8 cellular contexts compared by ENCODE assay signal in the genomic region with DNA sequence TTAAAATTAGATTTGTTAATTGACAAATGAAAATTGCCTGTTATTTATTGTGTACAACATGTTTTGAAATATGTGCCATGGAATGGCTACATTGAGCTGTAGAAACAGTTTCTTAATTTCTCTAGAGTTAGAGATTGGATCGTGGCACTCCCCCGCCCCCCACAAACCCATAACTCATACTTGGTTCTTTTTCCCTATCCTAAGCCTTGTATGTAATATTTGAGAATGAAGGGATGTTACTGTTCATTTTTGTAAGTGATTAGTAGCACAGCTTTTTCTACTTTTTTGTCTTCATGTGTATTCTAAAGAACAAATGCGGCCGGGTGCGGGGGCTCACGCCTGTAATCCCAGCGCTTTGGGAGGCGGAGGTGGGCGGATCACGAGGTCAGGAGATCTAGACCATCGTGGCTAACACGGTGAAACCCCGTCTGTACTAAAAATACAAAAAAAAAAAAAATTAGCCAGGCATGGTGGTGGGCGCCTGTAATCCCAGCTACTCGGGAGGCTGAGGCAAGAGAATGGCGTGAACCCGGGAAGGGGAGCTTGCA. TPM values are rescaled to one million over a fixed set of nuclear protein-coding genes. Genes with fewer than 3 reads are reported as not detected.
DNase-seq lines count a peak whose midpoint lies in the region; FAIRE-seq and TF ChIP-seq lines count a peak whose summit lies in the region.
"Not testable (repeated sequence)": the region's sequence is repeated elsewhere in the genome, so short reads cannot be mapped to it uniquely, and the experiment has no call there.

No MANE protein-coding gene starts in this region.

- H3K27me3 ChIP-seq in ACC112 (ENCODE audit: insufficient read depth, low read length); astrocyte (ENCODE audit: insufficient read depth, low read length); hepatocyte; neural progenitor cell; stomach: not testable (repeated sequence)

- intact Hi-C loops in stomach (cut with DNase I; ENCODE audit: low total_unique reads): not testable (repeated sequence)

- H3K9me3 ChIP-seq in SK-N-MC (ENCODE audit: low read depth, low read length); astrocyte (ENCODE audit: insufficient read depth, low read depth, low read length); hepatocyte (ENCODE audit: low read depth); neural progenitor cell (ENCODE audit: low read depth); stomach: not testable (repeated sequence)

- not testable (repeated sequence) for H2AFZ ChIP-seq in ACC112 (ENCODE audit: low read length, unreplicated experiment); astrocyte (ENCODE audit: low read depth, low read length); hepatocyte; neural progenitor cell (replicated peaks)

- H3K9ac ChIP-seq in SK-N-MC (ENCODE audit: insufficient read length): peak overlapping the region; percentile 83
- H3K9ac ChIP-seq in astrocyte (ENCODE audit: low read length); neural progenitor cell: not testable (repeated sequence)

- peaks cover 17% of the 10 kb centered on the region for H4K20me1 ChIP-seq in astrocyte (ENCODE audit: insufficient read depth, low read length)
- H4K20me1 ChIP-seq in hepatocyte (ENCODE audit: insufficient read depth, poor library complexity, severe bottlenecking): peaks cover 16% of the 10 kb centered on the region
- peaks cover 16% of the 10 kb centered on the region for H4K20me1 ChIP-seq in neural progenitor cell (ENCODE audit: low read depth)

- FAIRE-seq in astrocyte (lab: Jason Lieb, UNC): not testable (repeated sequence)

- WGBS in hepatocyte (ENCODE audit: low lambda C conversion rate, missing lambda C conversion rate): 93% methylated on average over 17 of the region's 17 CpGs
- 87 to 98% (median 95%) methylated on average over 17 of the region's 17 CpGs for WGBS in stomach, 5 donors

- peak overlapping the region; percentile 90 for H3K4me2 ChIP-seq in astrocyte (ENCODE audit: low read length)
- H3K4me2 ChIP-seq in hepatocyte: peak overlapping the region; percentile 88
- H3K4me2 ChIP-seq in neural progenitor cell: peak overlapping the region; percentile 98

- not testable (repeated sequence) for DNase-seq in HFFc6; SK-N-MC (ENCODE audit: low read depth, low spot score); astrocyte (ENCODE audit: low read depth); fibroblast of the aortic adventitia (ENCODE audit: low read depth); hepatocyte (ENCODE audit: low spot score); neural progenitor cell (ENCODE audit: low spot score); stomach

- H3K27ac Mint-ChIP-seq in HFFc6; astrocyte (ENCODE audit: unreplicated experiment); neural progenitor cell: not testable (repeated sequence)

- peaks cover 14% of the 10 kb centered on the region for H3K4me1 ChIP-seq in ACC112 (ENCODE audit: control insufficient read depth, insufficient read depth, low read length, unreplicated experiment)
- peaks cover 13% of the 10 kb centered on the region for H3K4me1 ChIP-seq in astrocyte (ENCODE audit: insufficient read depth, low read length)
- H3K4me1 ChIP-seq in hepatocyte (ENCODE audit: insufficient read depth): peaks cover 18% of the 10 kb centered on the region
- peaks cover 17% of the 10 kb centered on the region for H3K4me1 ChIP-seq in neural progenitor cell
- H3K4me1 ChIP-seq in stomach: peaks cover 31 to 44% (median 37%) of the 10 kb centered on the region in 4 donors

- H3K79me2 ChIP-seq in ACC112 (ENCODE audit: control insufficient read depth, insufficient read depth, low read length, unreplicated experiment) (peaks cover 52% of the 10 kb centered on the region), astrocyte (ENCODE audit: insufficient read depth, low read length) (peaks cover 47% of the 10 kb centered on the region), hepatocyte (peaks cover 54% of the 10 kb centered on the region), neural progenitor cell (ENCODE audit: low read depth) (peaks cover 47% of the 10 kb centered on the region)

- peak overlapping the region; percentile 96 for H3K4me3 Mint-ChIP-seq in HFFc6
- not testable (repeated sequence) for H3K4me3 Mint-ChIP-seq in astrocyte (ENCODE audit: unreplicated experiment)
- H3K4me3 Mint-ChIP-seq in neural progenitor cell: peak overlapping the region; percentile 63

- H3K4me3 ChIP-seq in ACC112 (ENCODE audit: low read depth, low read length) (peak overlapping the region; percentile 87), SK-N-MC (peak overlapping the region; percentile 92), fibroblast of the aortic adventitia (ENCODE audit: low read depth, low read length) (peak overlapping the region; percentile 15), hepatocyte (peak overlapping the region; percentile 69)
- H3K4me3 ChIP-seq in astrocyte (ENCODE audit: insufficient read depth, low read depth, low read length); neural progenitor cell; stomach: not testable (repeated sequence)

- TF ChIP-seq POLR2A in stomach (IDR thresholded peaks at IDR 0.05): not testable (repeated sequence)

- H3K9me3 Mint-ChIP-seq in HFFc6; astrocyte (ENCODE audit: unreplicated experiment); neural progenitor cell: not testable (repeated sequence)

- not testable (repeated sequence) for TF ChIP-seq CTCF in HFFc6 (IDR thresholded peaks at IDR 0.05); astrocyte (IDR thresholded peaks at IDR 0.05; ENCODE audit: insufficient read depth, low read depth, low read length); fibroblast of the aortic adventitia (IDR thresholded peaks at IDR 0.05; ENCODE audit: insufficient read depth, low read length); hepatocyte (IDR thresholded peaks at IDR 0.05; ENCODE audit: poor library complexity); neural progenitor cell (IDR thresholded peaks at IDR 0.05); stomach (IDR thresholded peaks at IDR 0.05)

- not testable (repeated sequence) for TF ChIP-seq EP300 in stomach (IDR thresholded peaks at IDR 0.05)

- peaks cover 33% of the 10 kb centered on the region for H3K36me3 ChIP-seq in ACC112 (ENCODE audit: insufficient read depth, low read length)
- peaks cover 46% of the 10 kb centered on the region for H3K36me3 ChIP-seq in SK-N-MC (ENCODE audit: insufficient read depth, low read length)
- H3K36me3 ChIP-seq in astrocyte (ENCODE audit: insufficient read depth, low read length): peaks cover 21% of the 10 kb centered on the region
- H3K36me3 ChIP-seq in hepatocyte (replicated peaks; ENCODE audit: insufficient read depth, low read depth): not testable (repeated sequence)
- H3K36me3 ChIP-seq in neural progenitor cell: peaks cover 18% of the 10 kb centered on the region
- H3K36me3 ChIP-seq in stomach: peaks cover 20 to 48% (median 43%) of the 10 kb centered on the region in 4 donors

- peaks cover 13% of the 10 kb centered on the region for H3K27me3 Mint-ChIP-seq in HFFc6 (ENCODE audit: insufficient read depth)
- H3K27me3 Mint-ChIP-seq in astrocyte (ENCODE audit: low read depth, unreplicated experiment); neural progenitor cell (ENCODE audit: insufficient read depth, low read depth): not testable (repeated sequence)

- H3K36me3 Mint-ChIP-seq in HFFc6 (ENCODE audit: low read depth) (peaks cover 31% of the 10 kb centered on the region), astrocyte (ENCODE audit: low read depth, unreplicated experiment) (peaks cover 16% of the 10 kb centered on the region), neural progenitor cell (peaks cover 19% of the 10 kb centered on the region)

- not testable (repeated sequence) for H3K9me2 ChIP-seq in hepatocyte (replicated peaks; ENCODE audit: insufficient read depth)

- H3K4me1 Mint-ChIP-seq in HFFc6 (ENCODE audit: low read depth) (peaks cover 31% of the 10 kb centered on the region), neural progenitor cell (peaks cover 35% of the 10 kb centered on the region)
- not testable (repeated sequence) for H3K4me1 Mint-ChIP-seq in astrocyte (ENCODE audit: low read depth, unreplicated experiment)

- not testable (repeated sequence) for H3K27ac ChIP-seq in ACC112 (ENCODE audit: low read depth, low read length); astrocyte (ENCODE audit: low read depth, low read length); neural progenitor cell
- H3K27ac ChIP-seq in SK-N-MC: peak overlapping the region; percentile 80; the same call in 1 of the 2 replicates
- H3K27ac ChIP-seq in hepatocyte: peak overlapping the region; percentile 0
- peak overlapping the region in 3 of 5 donors; percentile 5 to 40 (median 13) for H3K27ac ChIP-seq in stomach

- peaks cover 31% of the 10 kb centered on the region for H3F3A ChIP-seq in neural progenitor cell (ENCODE audit: low read depth)

RNA-seq across cellular contexts. Expression of gene MFSD11, which starts 1.7 kb away (rescaled TPM):
- 10 to 100 TPM; 16.1 to 23.4 (median 20.7) TPM for total RNA-seq in HFFc6 (2021; fragmentation: NEBNext Ultra II Directional; extraction: Animal tissue kit (Norgen Biotek cat#: 25700))
- 20.1 and 20.9 TPM in 2 replicates for total RNA-seq in astrocyte
- 33.4 and 40.5 TPM in 2 replicates for total RNA-seq in fibroblast of the aortic adventitia (ENCODE audit: low replicate concordance)
- total RNA-seq in hepatocyte: 59.4 and 66.6 TPM in 2 replicates
- 35.4 and 43.5 TPM in 2 replicates for polyA plus RNA-seq in hepatocyte
- 22.5 and 25.7 TPM in 2 replicates for total RNA-seq in neural progenitor cell (ENCODE audit: low replicate concordance)
- total RNA-seq in stomach: 10 to 100 TPM in 4 of 5 donors, 1 to 10 TPM in 1; 7.0 to 66.1 (median 46.8) TPM
- 10 to 100 TPM in 1 of 3 donors, 1 to 10 TPM in 2; 7.2 to 11.2 (median 9.3) TPM for polyA plus RNA-seq in stomach

RNA-seq across cellular contexts. Expression of gene SRSF2, which starts 2.5 kb away (rescaled TPM):
- 100 to 1,000 TPM; 179 to 220 (median 215) TPM for total RNA-seq in HFFc6 (2021; fragmentation: NEBNext Ultra II Directional; extraction: Animal tissue kit (Norgen Biotek cat#: 25700))
- total RNA-seq in astrocyte: 143 and 176 TPM in 2 replicates
- total RNA-seq in fibroblast of the aortic adventitia (ENCODE audit: low replicate concordance): 62.8 and 109 TPM in 2 replicates
- 152 and 157 TPM in 2 replicates for total RNA-seq in hepatocyte
- polyA plus RNA-seq in hepatocyte: 152 and 173 TPM in 2 replicates
- total RNA-seq in neural progenitor cell (ENCODE audit: low replicate concordance): 329 and 333 TPM in 2 replicates
- 100 to 1,000 TPM; 166 to 340 (median 280) TPM for total RNA-seq in stomach
- 100 to 1,000 TPM in 2 of 3 donors, 10 to 100 TPM in 1; 96.4 to 166 (median 106) TPM for polyA plus RNA-seq in stomach

RNA-seq across cellular contexts. Expression of gene METTL23, which starts 13.0 kb away (rescaled TPM):
- total RNA-seq in HFFc6 (2021; fragmentation: NEBNext Ultra II Directional; extraction: Animal tissue kit (Norgen Biotek cat#: 25700)): 10 to 100 TPM; 30.1 to 32.8 (median 31.1) TPM
- total RNA-seq in astrocyte: 24.3 and 26.0 TPM in 2 replicates
- total RNA-seq in fibroblast of the aortic adventitia (ENCODE audit: low replicate concordance): 17.9 and 29.1 TPM in 2 replicates
- 36.6 and 36.8 TPM in 2 replicates for total RNA-seq in hepatocyte
- 48.0 and 56.5 TPM in 2 replicates for polyA plus RNA-seq in hepatocyte
- 38.1 and 40.4 TPM in 2 replicates for total RNA-seq in neural progenitor cell (ENCODE audit: low replicate concordance)
- total RNA-seq in stomach: 10 to 100 TPM in 4 of 5 donors, 1 to 10 TPM in 1; 1.2 to 72.1 (median 15.5) TPM
- polyA plus RNA-seq in stomach: 10 to 100 TPM; 35.4 to 42.0 (median 35.6) TPM

RNA-seq across cellular contexts. Expression of gene JMJD6, which starts 13.2 kb away (rescaled TPM):
- 10 to 100 TPM; 32.9 to 44.3 (median 37.3) TPM for total RNA-seq in HFFc6 (2021; fragmentation: NEBNext Ultra II Directional; extraction: Animal tissue kit (Norgen Biotek cat#: 25700))
- total RNA-seq in astrocyte (45.5 and 47.2 TPM in 2 replicates), fibroblast of the aortic adventitia (ENCODE audit: low replicate concordance) (10.8 and 18.1 TPM in 2 replicates), hepatocyte (19.3 and 19.5 TPM in 2 replicates), neural progenitor cell (ENCODE audit: low replicate concordance) (8.7 and 11.6 TPM in 2 replicates), stomach (10 to 100 TPM in 3 of 5 donors, 1 to 10 TPM in 2; 9.3 to 47.3 (median 16.5) TPM)
- polyA plus RNA-seq in hepatocyte (34.5 and 44.8 TPM in 2 replicates), stomach (10 to 100 TPM; 25.8 to 32.5 (median 28.5) TPM)

RNA-seq across cellular contexts. Expression of gene MXRA7, which starts 28.9 kb away (rescaled TPM):
- 100 to 1,000 TPM; 180 to 259 (median 192) TPM for total RNA-seq in HFFc6 (2021; fragmentation: NEBNext Ultra II Directional; extraction: Animal tissue kit (Norgen Biotek cat#: 25700))
- total RNA-seq in astrocyte (177 and 179 TPM in 2 replicates), fibroblast of the aortic adventitia (ENCODE audit: low replicate concordance) (166 and 287 TPM in 2 replicates), hepatocyte (101 and 102 TPM in 2 replicates), neural progenitor cell (ENCODE audit: low replicate concordance) (54.6 and 55.4 TPM in 2 replicates), stomach (100 to 1,000 TPM in 2 of 5 donors, 10 to 100 TPM in 3; 41.4 to 209 (median 86.9) TPM)
- polyA plus RNA-seq in hepatocyte (117 and 138 TPM in 2 replicates), stomach (100 to 1,000 TPM in 1 of 3 donors, 10 to 100 TPM in 2; 44.5 to 102 (median 54.5) TPM)
